Comparison of ENCODE assay signal across 1 cellular context in genomic region chr1:222124602-222125001, GRCh38.
TF ChIP-seq lines count a peak whose summit lies in the region.

No MANE protein-coding gene starts in this region.

TF ChIP-seq in H1, 55 proteins besides CTCF, POLR2A, EP300 and RAD21:
- TF ChIP-seq, protein P1, sequence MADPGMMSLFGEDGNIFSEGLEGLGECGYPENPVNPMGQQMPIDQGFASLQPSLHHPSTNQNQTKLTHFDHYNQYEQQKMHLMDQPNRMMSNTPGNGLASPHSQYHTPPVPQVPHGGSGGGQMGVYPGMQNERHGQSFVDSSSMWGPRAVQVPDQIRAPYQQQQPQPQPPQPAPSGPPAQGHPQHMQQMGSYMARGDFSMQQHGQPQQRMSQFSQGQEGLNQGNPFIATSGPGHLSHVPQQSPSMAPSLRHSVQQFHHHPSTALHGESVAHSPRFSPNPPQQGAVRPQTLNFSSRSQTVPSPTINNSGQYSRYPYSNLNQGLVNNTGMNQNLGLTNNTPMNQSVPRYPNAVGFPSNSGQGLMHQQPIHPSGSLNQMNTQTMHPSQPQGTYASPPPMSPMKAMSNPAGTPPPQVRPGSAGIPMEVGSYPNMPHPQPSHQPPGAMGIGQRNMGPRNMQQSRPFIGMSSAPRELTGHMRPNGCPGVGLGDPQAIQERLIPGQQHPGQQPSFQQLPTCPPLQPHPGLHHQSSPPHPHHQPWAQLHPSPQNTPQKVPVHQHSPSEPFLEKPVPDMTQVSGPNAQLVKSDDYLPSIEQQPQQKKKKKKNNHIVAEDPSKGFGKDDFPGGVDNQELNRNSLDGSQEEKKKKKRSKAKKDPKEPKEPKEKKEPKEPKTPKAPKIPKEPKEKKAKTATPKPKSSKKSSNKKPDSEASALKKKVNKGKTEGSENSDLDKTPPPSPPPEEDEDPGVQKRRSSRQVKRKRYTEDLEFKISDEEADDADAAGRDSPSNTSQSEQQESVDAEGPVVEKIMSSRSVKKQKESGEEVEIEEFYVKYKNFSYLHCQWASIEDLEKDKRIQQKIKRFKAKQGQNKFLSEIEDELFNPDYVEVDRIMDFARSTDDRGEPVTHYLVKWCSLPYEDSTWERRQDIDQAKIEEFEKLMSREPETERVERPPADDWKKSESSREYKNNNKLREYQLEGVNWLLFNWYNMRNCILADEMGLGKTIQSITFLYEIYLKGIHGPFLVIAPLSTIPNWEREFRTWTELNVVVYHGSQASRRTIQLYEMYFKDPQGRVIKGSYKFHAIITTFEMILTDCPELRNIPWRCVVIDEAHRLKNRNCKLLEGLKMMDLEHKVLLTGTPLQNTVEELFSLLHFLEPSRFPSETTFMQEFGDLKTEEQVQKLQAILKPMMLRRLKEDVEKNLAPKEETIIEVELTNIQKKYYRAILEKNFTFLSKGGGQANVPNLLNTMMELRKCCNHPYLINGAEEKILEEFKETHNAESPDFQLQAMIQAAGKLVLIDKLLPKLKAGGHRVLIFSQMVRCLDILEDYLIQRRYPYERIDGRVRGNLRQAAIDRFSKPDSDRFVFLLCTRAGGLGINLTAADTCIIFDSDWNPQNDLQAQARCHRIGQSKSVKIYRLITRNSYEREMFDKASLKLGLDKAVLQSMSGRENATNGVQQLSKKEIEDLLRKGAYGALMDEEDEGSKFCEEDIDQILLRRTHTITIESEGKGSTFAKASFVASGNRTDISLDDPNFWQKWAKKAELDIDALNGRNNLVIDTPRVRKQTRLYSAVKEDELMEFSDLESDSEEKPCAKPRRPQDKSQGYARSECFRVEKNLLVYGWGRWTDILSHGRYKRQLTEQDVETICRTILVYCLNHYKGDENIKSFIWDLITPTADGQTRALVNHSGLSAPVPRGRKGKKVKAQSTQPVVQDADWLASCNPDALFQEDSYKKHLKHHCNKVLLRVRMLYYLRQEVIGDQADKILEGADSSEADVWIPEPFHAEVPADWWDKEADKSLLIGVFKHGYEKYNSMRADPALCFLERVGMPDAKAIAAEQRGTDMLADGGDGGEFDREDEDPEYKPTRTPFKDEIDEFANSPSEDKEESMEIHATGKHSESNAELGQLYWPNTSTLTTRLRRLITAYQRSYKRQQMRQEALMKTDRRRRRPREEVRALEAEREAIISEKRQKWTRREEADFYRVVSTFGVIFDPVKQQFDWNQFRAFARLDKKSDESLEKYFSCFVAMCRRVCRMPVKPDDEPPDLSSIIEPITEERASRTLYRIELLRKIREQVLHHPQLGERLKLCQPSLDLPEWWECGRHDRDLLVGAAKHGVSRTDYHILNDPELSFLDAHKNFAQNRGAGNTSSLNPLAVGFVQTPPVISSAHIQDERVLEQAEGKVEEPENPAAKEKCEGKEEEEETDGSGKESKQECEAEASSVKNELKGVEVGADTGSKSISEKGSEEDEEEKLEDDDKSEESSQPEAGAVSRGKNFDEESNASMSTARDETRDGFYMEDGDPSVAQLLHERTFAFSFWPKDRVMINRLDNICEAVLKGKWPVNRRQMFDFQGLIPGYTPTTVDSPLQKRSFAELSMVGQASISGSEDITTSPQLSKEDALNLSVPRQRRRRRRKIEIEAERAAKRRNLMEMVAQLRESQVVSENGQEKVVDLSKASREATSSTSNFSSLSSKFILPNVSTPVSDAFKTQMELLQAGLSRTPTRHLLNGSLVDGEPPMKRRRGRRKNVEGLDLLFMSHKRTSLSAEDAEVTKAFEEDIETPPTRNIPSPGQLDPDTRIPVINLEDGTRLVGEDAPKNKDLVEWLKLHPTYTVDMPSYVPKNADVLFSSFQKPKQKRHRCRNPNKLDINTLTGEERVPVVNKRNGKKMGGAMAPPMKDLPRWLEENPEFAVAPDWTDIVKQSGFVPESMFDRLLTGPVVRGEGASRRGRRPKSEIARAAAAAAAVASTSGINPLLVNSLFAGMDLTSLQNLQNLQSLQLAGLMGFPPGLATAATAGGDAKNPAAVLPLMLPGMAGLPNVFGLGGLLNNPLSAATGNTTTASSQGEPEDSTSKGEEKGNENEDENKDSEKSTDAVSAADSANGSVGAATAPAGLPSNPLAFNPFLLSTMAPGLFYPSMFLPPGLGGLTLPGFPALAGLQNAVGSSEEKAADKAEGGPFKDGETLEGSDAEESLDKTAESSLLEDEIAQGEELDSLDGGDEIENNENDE (IDR thresholded peaks at IDR 0.05; ENCODE audit: insufficient replicate concordance, low read length): no peak
- no peak for TF ChIP-seq POLR2AphosphoS5 (IDR thresholded peaks at IDR 0.05; ENCODE audit: low read depth, low read length)
- no peak for TF ChIP-seq TBP (IDR thresholded peaks at IDR 0.05; ENCODE audit: low read depth, low read length)
- TF ChIP-seq POU5F1 (IDR thresholded peaks at IDR 0.05; ENCODE audit: low read depth, low read length): no peak
- no peak for TF ChIP-seq HDAC6 (IDR thresholded peaks at IDR 0.05; ENCODE audit: low read depth, low read length)
- no peak for TF ChIP-seq CBX8 (IDR thresholded peaks at IDR 0.05; ENCODE audit: borderline replicate concordance, low read depth, low read length)
- TF ChIP-seq CEBPB (IDR thresholded peaks at IDR 0.05; ENCODE audit: low read depth, low read length): no peak
- TF ChIP-seq GTF2F1 (IDR thresholded peaks at IDR 0.05; ENCODE audit: borderline replicate concordance, low read depth, low read length): no peak
- TF ChIP-seq SP4 (IDR thresholded peaks at IDR 0.05; ENCODE audit: low read length): no peak
- TF ChIP-seq KDM1A (IDR thresholded peaks at IDR 0.05; ENCODE audit: borderline replicate concordance, low read length): no peak
- TF ChIP-seq SUZ12 (IDR thresholded peaks at IDR 0.05; ENCODE audit: low read length): no peak
